ENCODE assay signal across 10 cellular contexts in the genomic region with DNA sequence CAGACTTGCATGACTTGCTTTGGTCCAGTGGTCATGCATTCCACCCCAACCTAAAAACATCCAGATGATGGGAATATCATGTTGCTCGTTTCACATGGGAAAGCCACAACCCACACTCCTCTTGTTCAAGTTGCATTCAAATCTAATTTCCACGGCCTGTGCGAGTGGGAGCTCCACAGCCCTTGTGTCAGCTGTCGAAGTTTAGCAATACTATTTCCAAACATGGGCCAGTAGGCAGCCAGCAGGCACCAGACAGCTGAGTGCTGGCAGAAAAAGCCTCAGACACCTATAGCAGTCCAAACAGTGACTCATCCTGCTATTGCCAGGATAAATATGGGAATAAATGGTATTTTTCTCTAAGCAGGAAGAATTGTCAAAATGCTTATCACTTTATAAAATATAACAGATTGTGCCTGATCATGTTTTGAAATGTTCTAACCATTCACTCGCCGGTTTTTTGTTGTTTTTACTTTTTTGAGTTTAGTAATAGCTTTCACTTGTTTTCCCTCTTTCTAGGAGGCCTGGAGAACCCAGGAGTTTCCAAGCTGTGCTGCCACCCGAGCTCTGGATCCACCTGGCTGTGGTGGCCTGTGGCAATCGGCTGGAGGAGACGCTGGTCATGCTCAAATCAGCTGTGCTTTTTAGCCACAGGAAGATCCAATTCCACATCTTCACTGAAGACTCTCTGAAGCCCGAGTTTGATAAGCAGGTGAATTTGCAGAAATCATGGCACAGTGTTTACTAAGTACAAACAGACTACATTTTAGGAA. TPM values are rescaled to one million over a fixed set of nuclear protein-coding genes. Genes with fewer than 3 reads are reported as not detected.
DNase-seq lines count a peak whose midpoint lies in the region; ATAC-seq and TF ChIP-seq lines count a peak whose summit lies in the region.
"Had no signal": no experiment of that assay in that cellular context is flagged by ENCODE, and none has a peak within 500 bp of the region (broad histone marks: within the 10 kb centered on the region; RNA-seq: fewer than 3 reads in every experiment).

No MANE protein-coding gene starts in this region.

- H3K36me3 ChIP-seq in adrenal gland (replicated peaks in 1 of 2) (no peaks in the 10 kb centered on the region), heart right ventricle (peaks cover 0 to 13% (median 0%) of the 10 kb centered on the region in 9 donors)

- H3K4ac ChIP-seq in H9 (ENCODE audit: low read depth, low read length), result no peak overlapping the region

- no peak overlapping the region for H3T11ph ChIP-seq in H9 (ENCODE audit: low read length)

- WGBS in adrenal gland, 4 donors, result 61 to 65% (median 64%) methylated on average over 9 to 10 of the region's 10 CpGs
- 61 to 66% methylated on average over 10 of the region's 10 CpGs for WGBS in heart right ventricle, 2 donors
- no CpG with 5 or more reads among the region's 10 CpGs for WGBS in H9 (ENCODE audit: extremely low coverage, insufficient read length, low lambda C conversion rate)

- H3K27me3 ChIP-seq in adrenal gland (no peaks in the 10 kb centered on the region), heart right ventricle (no peaks in the 10 kb centered on the region), H9 (ENCODE audit: insufficient read depth, low read length) (no peaks in the 10 kb centered on the region)

- no peak overlapping the region for H4K8ac ChIP-seq in H9 (replicated peaks; ENCODE audit: insufficient read length, low read depth, low read length)

- peak; percentile 70 to 89 (median 82) for ATAC-seq in heart right ventricle
- no peak for ATAC-seq in HG03378 (IDR thresholded peaks at IDR 0.05; ENCODE audit: unreplicated experiment)
- no peak for ATAC-seq in GM19351 (IDR thresholded peaks at IDR 0.05; ENCODE audit: unreplicated experiment)

- H3K79me1 ChIP-seq in H9 (ENCODE audit: insufficient read depth, low read depth, low read length, poor library complexity, severe bottlenecking), result no peaks in the 10 kb centered on the region

- H3K4me1 ChIP-seq in adrenal gland (replicated peaks in 1 of 2), result peaks cover 0 to 9% of the 10 kb centered on the region in 2 donors
- peaks cover 0 to 23% (median 8%) of the 10 kb centered on the region in 9 donors for H3K4me1 ChIP-seq in heart right ventricle
- H3K4me1 ChIP-seq in H9 (ENCODE audit: insufficient read depth, low read length), result no peaks in the 10 kb centered on the region

- peaks cover 0 to 6% of the 10 kb centered on the region in 2 experiments; a peak in 2 of 4 replicates for H3K4me1 Mint-ChIP-seq in H9

- no peaks in the 10 kb centered on the region for H3K36me3 Mint-ChIP-seq in H9 (ENCODE audit: insufficient read depth in 1 of 3, low read depth in 3 of 3)

- H3K23ac ChIP-seq in H9 (ENCODE audit: insufficient read length, low read depth, low read length), result no peak overlapping the region

- no peak overlapping the region for H3K4me3 ChIP-seq in adrenal gland
- H3K4me3 ChIP-seq in heart right ventricle, result no peak overlapping the region
- no peak overlapping the region for H3K4me3 ChIP-seq in retinal pigment epithelial cell (ENCODE audit: low read length)

- H2AFZ ChIP-seq in H9 (ENCODE audit: low read length), result no peak overlapping the region

- no peak overlapping the region for H3K56ac ChIP-seq in H9 (ENCODE audit: insufficient read length, low read depth, low read length)

- DNase-seq in COLO668 (lab: John Stamatoyannopoulos, UW; ENCODE audit: unreplicated experiment) (peak; percentile 1), adrenal gland (peak in 6 of 7 donors; percentile 37 to 77 (median 63)), heart right ventricle (peak; percentile 25 to 40), retinal pigment epithelial cell (ENCODE audit: low read depth) (peak; percentile 34), NCI-H748 treated with DMSO at 0.1 percent for 48 hours (lab: John Stamatoyannopoulos, UW) (no peak), H9 (no peak)
- DNase-seq: DMS153, NCI-H1105 had no signal

- H3K14ac ChIP-seq in H9 (ENCODE audit: insufficient read depth, low read length), result no peak overlapping the region

- no peak overlapping the region for H2AK5ac ChIP-seq in H9 (ENCODE audit: insufficient read length, low read length)

- H3K9ac ChIP-seq in H9 (ENCODE audit: extremely low read depth, insufficient read length, low read length), result no peak overlapping the region

- no peak overlapping the region for H2BK120ac ChIP-seq in H9 (ENCODE audit: low read depth, low read length, poor library complexity, severe bottlenecking)

- H2BK15ac ChIP-seq in H9 (ENCODE audit: low read depth, low read length), result no peak overlapping the region

- no peak overlapping the region for H4K91ac ChIP-seq in H9 (ENCODE audit: insufficient read length, low read depth, low read length)

- no peak overlapping the region for H2BK5ac ChIP-seq in H9 (ENCODE audit: insufficient read length, low read length)

- H3K23me2 ChIP-seq in H9 (ENCODE audit: insufficient read length, low read depth, low read length, poor library complexity, severe bottlenecking), result no peaks in the 10 kb centered on the region

- no peak for TF ChIP-seq POLR2A in adrenal gland (IDR thresholded peaks at IDR 0.05)

- H3K27ac Mint-ChIP-seq in H9, result no peak overlapping the region

- H3K79me2 ChIP-seq in H9 (ENCODE audit: insufficient read depth, low read length), result no peaks in the 10 kb centered on the region

- TF ChIP-seq CTCF in adrenal gland (IDR thresholded peaks at IDR 0.05) (no peak), heart right ventricle (IDR thresholded peaks at IDR 0.05) (no peak), retinal pigment epithelial cell (conservative IDR thresholded peaks at IDR 0.05; ENCODE audit: low read depth, low read length) (no peak), H9 (conservative IDR thresholded peaks at IDR 0.05) (no peak)

- no peak overlapping the region for H2BK12ac ChIP-seq in H9 (ENCODE audit: insufficient read length, low read depth, low read length)

- H3K18ac ChIP-seq in H9 (ENCODE audit: insufficient read length, low read depth, low read length), result no peak overlapping the region

- H4K5ac ChIP-seq in H9 (ENCODE audit: insufficient read length, low read depth, low read length), result no peak overlapping the region

- H3K27ac ChIP-seq in adrenal gland (peak overlapping the region in 1 of 5 donors; percentile 26), heart right ventricle (peak overlapping the region in 5 of 10 donors; percentile 33 to 72 (median 38)), H9 (ENCODE audit: insufficient read length, low read depth, low read length) (no peak overlapping the region)

- intact Hi-C loops in adrenal gland (cut with DNase I) (no loop called here), heart right ventricle (cut with DNase I) (no loop called here)

- H2BK20ac ChIP-seq in H9 (ENCODE audit: low read depth, low read length, poor library complexity, severe bottlenecking), result no peak overlapping the region

- no peaks in the 10 kb centered on the region; a peak in 1 of 5 replicates for H3K9me3 Mint-ChIP-seq in H9

- H3K4me2 ChIP-seq in H9 (ENCODE audit: insufficient read depth, insufficient read length, low read length), result no peak overlapping the region

- H3K9me3 ChIP-seq in adrenal gland (replicated peaks in 1 of 3) (no peaks in the 10 kb centered on the region), heart right ventricle (no peaks in the 10 kb centered on the region), H9 (ENCODE audit: control insufficient read depth, low read depth, low read length) (no peaks in the 10 kb centered on the region)

- no peaks in the 10 kb centered on the region; the same call in 1 of the 2 replicates for H3K27me3 Mint-ChIP-seq in H9 (ENCODE audit: low read depth)

- no peak overlapping the region for H3K4me3 Mint-ChIP-seq in H9

- no peaks in the 10 kb centered on the region for H4K20me1 ChIP-seq in H9 (ENCODE audit: control insufficient read depth, insufficient read depth, insufficient read length)

RNA-seq across cellular contexts. Expression of a gene that starts 20.2 kb away (rescaled TPM):
- 10 to 100 TPM in 7 of 8 donors, 1 to 10 TPM in 1; 7.8 to 32.5 (median 21.9) TPM for total RNA-seq in adrenal gland
- 1 to 10 TPM; 1.9 to 4.5 (median 2.7) TPM for polyA plus RNA-seq in adrenal gland
- 10 to 100 TPM; 10.3 to 26.7 (median 14.6) TPM for total RNA-seq in heart right ventricle
- 1 to 10 TPM; 1.5 to 2.2 TPM for polyA plus RNA-seq in heart right ventricle
- 2.0 and 2.6 TPM in 2 replicates for total RNA-seq in H9 (2021)

RNA-seq across cellular contexts. Expression of a gene that starts 59.8 kb away (rescaled TPM):
- total RNA-seq in adrenal gland (10 to 100 TPM; 11.4 to 26.4 (median 15.1) TPM), heart right ventricle (10 to 100 TPM; 13.9 to 24.0 (median 19.7) TPM), H9 (2021) (28.2 and 32.5 TPM in 2 replicates)
- polyA plus RNA-seq in adrenal gland (10 to 100 TPM in 1 of 3 donors, 1 to 10 TPM in 2; 7.2 to 19.0 (median 7.5) TPM), heart right ventricle (10 to 100 TPM in 1 of 2 donors, 1 to 10 TPM in 1; 8.0 to 14.3 TPM)

Comparison
In these comparisons a context has a peak if more than half of its experiments do, and no peak if none do; other contexts are left out.
1. DNase-seq: peak in COLO668 (single experiment), adrenal gland (6 of 7), heart right ventricle (2 of 2) and retinal pigment epithelial cell (single experiment); none in NCI-H748 treated with DMSO at 0.1 percent for 48 hours (single experiment) and H9 (single experiment).
2. ATAC-seq: peak in heart right ventricle (8 of 8); none in HG03378 (single experiment) and GM19351 (single experiment).